Comparison of ENCODE assay signal across 23 cellular contexts in the genomic region with DNA sequence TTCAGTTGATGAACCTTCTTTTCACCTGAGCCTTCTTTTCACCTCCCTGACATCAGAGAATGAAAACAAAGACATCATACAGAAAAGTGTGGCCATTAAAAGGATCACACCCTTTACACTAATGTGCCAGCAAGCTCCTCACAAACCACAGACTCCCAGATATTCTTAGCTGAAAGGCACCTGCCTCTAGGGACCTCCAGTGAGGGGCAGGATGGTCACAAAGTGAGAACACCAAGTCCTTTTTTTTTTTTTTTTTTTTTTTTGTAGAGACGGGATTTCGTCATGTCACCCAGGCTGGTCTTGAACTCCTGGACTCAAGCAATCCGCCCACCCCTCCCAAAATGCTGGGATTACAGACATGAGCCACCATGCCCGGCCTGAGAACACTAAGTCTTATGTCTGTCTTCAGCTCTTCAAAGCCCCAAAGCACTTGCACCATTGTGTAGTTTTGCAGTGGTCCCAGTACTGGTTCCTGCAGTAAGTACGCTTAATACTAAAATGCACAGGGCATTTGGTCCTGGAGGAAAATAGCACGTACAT.
"Had no signal": no experiment of that assay in that cellular context is flagged by ENCODE, and none has a peak within 500 bp of the region (broad histone marks: within the 10 kb centered on the region; RNA-seq: fewer than 3 reads in every experiment).

No MANE protein-coding gene starts in this region.

- H3K36me3 ChIP-seq: brain microvascular endothelial cell, Peyer's patch had no signal

- DNase-seq: activated B cell treated with CpG ODN at 0.5 μM for 24 hours; activated CD4-positive, alpha-beta memory T cell treated with anti-CD3 and anti-CD28 coated beads, Interleukin-2, amount 10 ng/mL, durations not matched to agents 7 days and 5 days; activated CD4-positive, alpha-beta T cell treated with anti-CD3 and anti-CD28 coated beads for 1 hour; activated CD4-positive, alpha-beta T cell treated with anti-CD3 and anti-CD28 coated beads, Interleukin-2, amount 10 ng/mL, durations not matched to agents 7 days and 5 days; activated gamma-delta T cell; activated naive CD4-positive, alpha-beta T cell treated with anti-CD3 and anti-CD28 coated beads for 36 hours; activated T-cell treated with anti-CD3 and anti-CD28 coated beads for 4 hours; activated T-cell treated with anti-CD3 and anti-CD28 coated beads, Interleukin-2, amount 50 U/mL, for 48 hours; amygdala; brain microvascular endothelial cell; cerebellar nuclear complex; MG63; NCI-H1105; NCI-H1436; NCI-H187; NCI-H2081; NCI-H446; NCI-H524; SHP77 treated with DMSO at 0.1 percent for 48 hours; T-helper 17 cell; T-helper 9 cell had no signal

- ATAC-seq: activated T-helper 17 cell treated with anti-CD3 and anti-CD28 coated beads, Interleukin-2, amount 50 U/mL, for 72 hours; T-helper 17 cell had no signal

- H3K9me3 ChIP-seq: MG63, Peyer's patch had no signal

- H3K4me3 ChIP-seq: MG63, Peyer's patch had no signal

- H3K27ac ChIP-seq: brain microvascular endothelial cell, Peyer's patch had no signal

- H3K27me3 ChIP-seq: brain microvascular endothelial cell, MG63, Peyer's patch had no signal
